32 cellular contexts compared by ENCODE assay signal in the genomic region with DNA sequence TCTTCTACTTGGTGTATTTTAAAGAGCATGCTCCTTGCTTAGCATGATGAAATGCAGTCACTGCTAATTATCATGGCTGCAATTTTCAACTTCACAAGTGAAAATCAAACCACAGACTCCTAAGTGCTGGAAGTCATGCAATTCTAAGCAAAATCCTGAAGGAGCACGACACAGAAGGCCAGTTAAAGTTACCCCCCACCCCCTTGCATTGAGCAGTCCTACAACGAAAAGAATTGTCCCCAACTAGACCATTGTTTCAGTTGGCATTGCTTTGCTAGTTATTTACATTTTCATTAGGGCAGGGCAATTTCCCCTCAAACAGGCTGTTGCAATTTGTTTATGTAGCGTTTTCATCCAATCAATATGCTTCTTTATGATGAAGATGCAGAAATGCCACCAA.
"Had no signal": no experiment of that assay in that cellular context is flagged by ENCODE, and none has a peak within 500 bp of the region (broad histone marks: within the 10 kb centered on the region; RNA-seq: fewer than 3 reads in every experiment).

No MANE protein-coding gene starts in this region.

- H3K9me3 ChIP-seq: ascending aorta, MG63, SJCRH30, SK-N-SH had no signal

- H3K27me3 Mint-ChIP-seq: activated CD4-positive, alpha-beta T cell treated with anti-CD3 and anti-CD28 coated beads for 36 hours; activated CD4-positive, alpha-beta T cell treated with anti-CD3 and anti-CD28 coated beads, Interleukin-2, amount 10 ng/mL, durations not matched to agents 7 days and 5 days; activated naive CD4-positive, alpha-beta T cell treated with anti-CD3 and anti-CD28 coated beads, Interleukin-2, amount 50 U/mL, for 24 hours; activated naive CD8-positive, alpha-beta T cell treated with anti-CD3 and anti-CD28 coated beads, Interleukin-2, amount 10 ng/mL, durations not matched to agents 7 days and 5 days; activated T-cell treated with anti-CD3 and anti-CD28 coated beads, Interleukin-2, amount 50 U/mL, for 24 hours; central memory CD8-positive, alpha-beta T cell had no signal

- H3K9ac ChIP-seq: SK-N-SH had no signal

- H3K9me3 Mint-ChIP-seq: activated CD4-positive, alpha-beta T cell treated with anti-CD3 and anti-CD28 coated beads, Interleukin-2, amount 10 ng/mL, durations not matched to agents 7 days and 5 days; activated naive CD8-positive, alpha-beta T cell treated with anti-CD3 and anti-CD28 coated beads, Interleukin-2, amount 10 ng/mL, durations not matched to agents 7 days and 5 days; T-helper 1 cell treated with Interleukin-12 subunit alpha and Interleukin-12 subunit beta and Interleukin-4 antibody, amounts not matched to agents 30 μg/mL and 1 μg/mL, for 36 hours; T-helper 2 cell treated with Interferon-gamma antibody and Interleukin-4, amounts not matched to agents 5 μg/mL and 100 μg/mL, for 36 hours had no signal

- H3K36me3 ChIP-seq: ascending aorta, cardiac muscle cell, MG63 had no signal

- H3K4me1 Mint-ChIP-seq: activated CD4-positive, alpha-beta T cell treated with anti-CD3 and anti-CD28 coated beads for 36 hours; activated CD4-positive, alpha-beta T cell treated with anti-CD3 and anti-CD28 coated beads, Interleukin-2, amount 10 ng/mL, durations not matched to agents 7 days and 5 days; activated naive CD4-positive, alpha-beta T cell treated with anti-CD3 and anti-CD28 coated beads, Interleukin-2, amount 50 U/mL, for 24 hours; activated naive CD8-positive, alpha-beta T cell treated with anti-CD3 and anti-CD28 coated beads, Interleukin-2, amount 10 ng/mL, durations not matched to agents 7 days and 5 days; central memory CD8-positive, alpha-beta T cell had no signal

- H3K4me3 Mint-ChIP-seq: activated CD4-positive, alpha-beta T cell treated with anti-CD3 and anti-CD28 coated beads for 36 hours; activated CD4-positive, alpha-beta T cell treated with anti-CD3 and anti-CD28 coated beads, Interleukin-2, amount 10 ng/mL, durations not matched to agents 7 days and 5 days; activated CD8-positive, alpha-beta T cell treated with anti-CD3 and anti-CD28 coated beads, Interleukin-2, amount 10 ng/mL, durations not matched to agents 7 days and 5 days; activated naive CD4-positive, alpha-beta T cell treated with anti-CD3 and anti-CD28 coated beads, Interleukin-2, amount 50 U/mL, for 24 hours; activated naive CD8-positive, alpha-beta T cell treated with anti-CD3 and anti-CD28 coated beads, Interleukin-2, amount 10 ng/mL, durations not matched to agents 7 days and 5 days; activated T-cell treated with anti-CD3 and anti-CD28 coated beads, Interleukin-2, amount 50 U/mL, for 24 hours; central memory CD8-positive, alpha-beta T cell; T-helper 1 cell treated with Interleukin-12 subunit alpha and Interleukin-12 subunit beta and Interleukin-4 antibody, amounts not matched to agents 30 μg/mL and 1 μg/mL, for 36 hours; T-helper 2 cell treated with Interferon-gamma antibody and Interleukin-4, amounts not matched to agents 5 μg/mL and 100 μg/mL, for 36 hours had no signal

- H3K4me3 ChIP-seq: ascending aorta, cardiac muscle cell, MG63, PC-9, SJCRH30 had no signal

- DNase-seq: activated CD4-positive, alpha-beta T cell treated with anti-CD3 and anti-CD28 coated beads for 36 hours; activated CD4-positive, alpha-beta T cell treated with anti-CD3 and anti-CD28 coated beads, Interleukin-2, amount 10 ng/mL, durations not matched to agents 7 days and 5 days; activated CD4-positive, alpha-beta T cell treated with anti-CD3 and anti-CD28 coated beads, Interleukin-2, amount 50 U/mL, for 48 hours; activated CD8-positive, alpha-beta T cell treated with anti-CD3 and anti-CD28 coated beads, Interleukin-2, amount 10 ng/mL, durations not matched to agents 7 days and 5 days; activated gamma-delta T cell; activated naive CD4-positive, alpha-beta T cell treated with Interleukin-2 at 50 U/mL for 16 hours; activated naive CD8-positive, alpha-beta T cell treated with anti-CD3 and anti-CD28 coated beads, Interleukin-2, amount 10 ng/mL, durations not matched to agents 7 days and 5 days; activated T-cell treated with anti-CD3 and anti-CD28 coated beads, Interleukin-2, amount 50 U/mL, for 24 hours; amygdala; Kasumi-1; MG63; NCI-H1048; NCI-H1105 treated with DMSO at 0.1 percent for 48 hours; NCI-H1436; NCI-H1694; NCI-H1930; NCI-H2081 treated with DMSO at 0.1 percent for 48 hours; NCI-H524 treated with DMSO at 0.1 percent for 48 hours; PC-9; SHP77; SJCRH30; SK-N-SH had no signal

- H3K27me3 ChIP-seq: ascending aorta, cardiac muscle cell, MG63, SJCRH30 had no signal

- H3K27ac Mint-ChIP-seq: activated CD4-positive, alpha-beta T cell treated with anti-CD3 and anti-CD28 coated beads for 36 hours; activated CD4-positive, alpha-beta T cell treated with anti-CD3 and anti-CD28 coated beads, Interleukin-2, amount 10 ng/mL, durations not matched to agents 7 days and 5 days; activated CD8-positive, alpha-beta T cell treated with anti-CD3 and anti-CD28 coated beads, Interleukin-2, amount 10 ng/mL, durations not matched to agents 7 days and 5 days; activated naive CD4-positive, alpha-beta T cell treated with anti-CD3 and anti-CD28 coated beads, Interleukin-2, amount 50 U/mL, for 24 hours; activated naive CD8-positive, alpha-beta T cell treated with anti-CD3 and anti-CD28 coated beads, Interleukin-2, amount 10 ng/mL, durations not matched to agents 7 days and 5 days; activated T-cell treated with anti-CD3 and anti-CD28 coated beads, Interleukin-2, amount 50 U/mL, for 24 hours; activated T-helper 2 cell treated with anti-CD3 and anti-CD28 coated beads, Interferon-gamma antibody, Interleukin-2, Interleukin-4, amounts not matched to agents 10 μg/mL and 5 μg/mL and 100 μg/mL, durations not matched to agents 14 hours and 24 hours and 36 hours; T-helper 1 cell treated with Interleukin-12 subunit alpha and Interleukin-12 subunit beta and Interleukin-4 antibody, amounts not matched to agents 30 μg/mL and 1 μg/mL, for 36 hours; T-helper 2 cell treated with Interferon-gamma antibody and Interleukin-4, amounts not matched to agents 5 μg/mL and 100 μg/mL, for 36 hours had no signal

- ATAC-seq: activated CD4-positive, alpha-beta T cell treated with anti-CD3 and anti-CD28 coated beads for 36 hours; activated CD4-positive, CD25-positive, alpha-beta regulatory T cell treated with anti-CD3 and anti-CD28 coated beads, Interleukin-2, amount 50 U/mL, for 24 hours; activated CD8-positive, alpha-beta T cell treated with anti-CD3 and anti-CD28 coated beads, Interleukin-2, amount 10 ng/mL, durations not matched to agents 7 days and 5 days had no signal

- H3K4me2 ChIP-seq: PC-9, SK-N-SH had no signal

- H3K27ac ChIP-seq: ascending aorta, cardiac muscle cell, PC-9, SJCRH30 had no signal

- H3K36me3 Mint-ChIP-seq: activated naive CD4-positive, alpha-beta T cell treated with anti-CD3 and anti-CD28 coated beads, Interleukin-2, amount 50 U/mL, for 24 hours; activated naive CD8-positive, alpha-beta T cell treated with anti-CD3 and anti-CD28 coated beads, Interleukin-2, amount 10 ng/mL, durations not matched to agents 7 days and 5 days had no signal

- FAIRE-seq: RCC 7860, TTC549 had no signal
